ENCODE assay signal across 7 cellular contexts in the genomic region with DNA sequence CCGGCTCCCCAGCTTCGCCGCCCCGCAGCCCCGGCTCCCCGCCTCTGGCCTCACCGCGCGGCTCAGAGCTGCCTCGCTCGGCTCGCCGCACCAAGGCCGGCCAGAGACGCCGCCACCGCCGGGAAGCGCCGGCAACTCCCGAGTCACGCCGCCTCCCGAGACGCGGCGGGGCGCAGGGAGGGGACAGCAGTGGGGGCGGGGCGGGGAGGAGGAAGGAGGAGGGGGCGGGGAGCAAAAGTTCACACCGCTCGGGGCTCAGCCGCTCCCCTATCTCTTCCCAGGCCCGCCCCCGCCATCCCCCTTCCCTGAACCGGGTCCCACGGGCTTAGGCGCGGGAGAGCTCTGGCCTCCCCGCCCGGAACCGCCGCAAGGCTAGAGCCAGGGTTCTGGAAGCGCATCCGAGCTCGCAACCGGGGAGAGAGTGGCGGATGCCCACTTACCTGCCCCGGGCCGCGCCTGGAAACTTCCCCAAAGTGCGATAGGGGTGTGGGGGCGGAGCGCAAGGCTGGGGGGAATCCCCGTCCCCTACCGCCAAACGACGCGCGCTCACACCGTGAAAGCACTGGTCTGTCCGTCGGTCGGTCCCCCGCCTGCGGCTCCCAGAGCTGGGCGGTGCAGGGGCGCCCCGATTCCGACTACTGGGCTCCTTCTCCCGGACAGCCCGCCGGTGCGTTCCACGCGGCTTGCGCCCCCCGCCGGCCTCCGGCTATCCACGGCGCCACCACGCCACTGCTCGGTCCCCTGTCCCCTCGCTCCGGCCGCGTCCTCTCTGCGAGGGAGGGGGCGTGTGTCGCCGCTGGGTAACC. TPM values are rescaled to one million over a fixed set of nuclear protein-coding genes. Genes with fewer than 3 reads are reported as not detected.
DNase-seq lines count a peak whose midpoint lies in the region; ATAC-seq and TF ChIP-seq lines count a peak whose summit lies in the region.

No MANE protein-coding gene starts in this region.

- no peak for TF ChIP-seq CTCF in fibroblast of villous mesenchyme (IDR thresholded peaks at IDR 0.05; ENCODE audit: insufficient read depth, low read depth, low read length)
- TF ChIP-seq CTCF in nephron progenitor cell (IDR thresholded peaks at IDR 0.05), result no peak

- POLR2A ChIA-PET in HEK293T (lab: Yijun Ruan, JAX), result interaction anchor here (0.7 to 1.9 kb wide), 5 partner anchors 8 to 127 kb away, joined by 3 to 6 read pairs (median 5); no protein-coding TSS in a partner anchor

- ATAC-seq in HG03521 (IDR thresholded peaks at IDR 0.05; ENCODE audit: unreplicated experiment), result no peak

- CTCF ChIA-PET in HEK293T (lab: Yijun Ruan, JAX), result interaction anchor here (0.6 kb wide), 1 partner anchor 98 kb away, joined by 3 read pairs; no protein-coding TSS in a partner anchor

- H3K36me3 Mint-ChIP-seq in nephron progenitor cell (ENCODE audit: low read depth), result no peaks in the 10 kb centered on the region

- DNase-seq in GM03348 (ENCODE audit: low spot score) (peak; percentile 32), HEK293T (ENCODE audit: extremely low spot score) (peak; percentile 71), fibroblast of villous mesenchyme (ENCODE audit: low read depth) (peak; percentile 46), nephron progenitor cell (peak; percentile 77), OCI-M1 (lab: John Stamatoyannopoulos, UW) (no peak)
- DNase-seq in activated CD4-positive, alpha-beta T cell treated with anti-CD3 and anti-CD28 coated beads, Interleukin-2, amount 50 U/mL, for 48 hours, result peak; percentile 34 to 46

- no peak overlapping the region for H3K27ac Mint-ChIP-seq in nephron progenitor cell

- peaks cover 46% of the 10 kb centered on the region for H3K27me3 Mint-ChIP-seq in nephron progenitor cell (ENCODE audit: low read depth, poor library complexity)

- H3K4me1 Mint-ChIP-seq in nephron progenitor cell, result peaks cover 49% of the 10 kb centered on the region

- H3K4me3 ChIP-seq in fibroblast of villous mesenchyme (ENCODE audit: low read depth, low read length), result peak overlapping the region; percentile 61

- peaks cover 4% of the 10 kb centered on the region for H3K9me3 Mint-ChIP-seq in nephron progenitor cell

- H3K4me3 Mint-ChIP-seq in nephron progenitor cell, result peak overlapping the region; percentile 88

TF ChIP-seq in HEK293T, 16 proteins besides CTCF, POLR2A, EP300 and RAD21:
- TF ChIP-seq BHLHE40 (IDR thresholded peaks at IDR 0.05; ENCODE audit: borderline replicate concordance) (no peak), L3MBTL2 (conservative IDR thresholded peaks at IDR 0.05) (peak; percentile 48; the same call in 1 of the 2 replicates)
TF ChIP-seq in HEK293T: peak in this region for 1.

RNA-seq across cellular contexts. Expression of a gene that starts 0.9 kb away (rescaled TPM):
- total RNA-seq in fibroblast of villous mesenchyme, result 7.4 and 16.4 TPM in 2 replicates
